8 cellular contexts compared by ENCODE assay signal in genomic region chr12:88142610-88142991, GRCh38. TPM values are rescaled to one million over a fixed set of nuclear protein-coding genes. Genes with fewer than 3 reads are reported as not detected.
DNase-seq lines count a peak whose midpoint lies in the region; ATAC-seq lines count a peak whose summit lies in the region.

No MANE protein-coding gene starts in this region.

- in situ Hi-C loops in KBM-7 (cut with MboI; ENCODE audit: low pct_unique_long_range_greater_than_20kb, low sequenced_read_pairs) = loop anchor here (25.0 kb wide), 1 partner anchor 845 kb away; no protein-coding TSS in a partner anchor

- H3K27me3 Mint-ChIP-seq in activated T-cell treated with anti-CD3 and anti-CD28 coated beads, Interleukin-2, amount 50 U/mL, for 4 hours (ENCODE audit: low read depth) = no peaks in the 10 kb centered on the region

- no peaks in the 10 kb centered on the region for H3K9me3 ChIP-seq in BLaER1 treated with 17β-estradiol and CSF1 and Interleukin-3, amounts not matched to agents 10 nM and 100 nM (replicated peaks in 1 of 11)

- peaks cover 15 to 31% (median 22%) of the 10 kb centered on the region in 10 experiments for H3K4me1 ChIP-seq in BLaER1 treated with 17β-estradiol and CSF1 and Interleukin-3, amounts not matched to agents 10 nM and 100 nM

- peak overlapping the region; percentile 93 for H3K4me3 Mint-ChIP-seq in activated T-cell treated with anti-CD3 and anti-CD28 coated beads, Interleukin-2, amount 50 U/mL, for 4 hours

- H3K36me3 Mint-ChIP-seq in activated T-cell treated with anti-CD3 and anti-CD28 coated beads, Interleukin-2, amount 50 U/mL, for 4 hours (ENCODE audit: insufficient read depth) = peaks cover 6% of the 10 kb centered on the region

- peak overlapping the region; percentile 68 to 87 (median 78) for H3K4me3 ChIP-seq in BLaER1 treated with 17β-estradiol and CSF1 and Interleukin-3, amounts not matched to agents 10 nM and 100 nM

- no peaks in the 10 kb centered on the region for H3K9me3 Mint-ChIP-seq in activated T-cell treated with anti-CD3 and anti-CD28 coated beads, Interleukin-2, amount 50 U/mL, for 4 hours

- intact Hi-C loops in posterior cingulate gyrus (cut with DNase I) = loop anchor here (5.0 to 10.0 kb wide), 4 partner anchors 105 to 1385 kb away; partner anchors contain the start of gene POC1B

- peaks cover 2 to 17% (median 6%) of the 10 kb centered on the region in 11 experiments; a peak in 11 of 22 replicates for H3K36me3 ChIP-seq in BLaER1 treated with 17β-estradiol and CSF1 and Interleukin-3, amounts not matched to agents 10 nM and 100 nM

- peak overlapping the region; percentile 38 to 84 (median 77); a peak in 21 of 22 replicates for H3K27ac ChIP-seq in BLaER1 treated with 17β-estradiol and CSF1 and Interleukin-3, amounts not matched to agents 10 nM and 100 nM

- ATAC-seq in GM21528 (IDR thresholded peaks at IDR 0.05; ENCODE audit: low FRiP score, unreplicated experiment) = peak; percentile 12
- ATAC-seq in activated T-cell treated with anti-CD3 and anti-CD28 coated beads, Interleukin-2, amount 50 U/mL, for 4 hours = peak; percentile 0 to 3

- no peaks in the 10 kb centered on the region for H3K27me3 ChIP-seq in BLaER1 treated with 17β-estradiol and CSF1 and Interleukin-3, amounts not matched to agents 10 nM and 100 nM

- DNase-seq in NCI-H146 (lab: John Stamatoyannopoulos, UW) (peak; percentile 60), glomerular visceral epithelial cell (ENCODE audit: extremely low spot score) (peak; percentile 2), posterior cingulate gyrus (peak in 6 of 10 donors; percentile 13 to 85 (median 26)), AG20443 (ENCODE audit: low spot score) (no peak), KBM-7 (no peak)
- DNase-seq in activated T-cell treated with anti-CD3 and anti-CD28 coated beads, Interleukin-2, amount 50 U/mL, for 4 hours = peak; percentile 6

- peak overlapping the region; percentile 71 to 88 (median 85) for H3K9ac ChIP-seq in BLaER1 treated with 17β-estradiol and CSF1 and Interleukin-3, amounts not matched to agents 10 nM and 100 nM

- H3K4me1 Mint-ChIP-seq in activated T-cell treated with anti-CD3 and anti-CD28 coated beads, Interleukin-2, amount 50 U/mL, for 4 hours (ENCODE audit: low read depth) = peaks cover 31% of the 10 kb centered on the region

- no peaks in the 10 kb centered on the region; a peak in 2 of 22 replicates for H4K20me1 ChIP-seq in BLaER1 treated with 17β-estradiol and CSF1 and Interleukin-3, amounts not matched to agents 10 nM and 100 nM

- peak overlapping the region; percentile 79 to 99 (median 92) for H3K4me2 ChIP-seq in BLaER1 treated with 17β-estradiol and CSF1 and Interleukin-3, amounts not matched to agents 10 nM and 100 nM

RNA-seq across cellular contexts. Expression of gene TMTC3, which starts 0.5 kb away (rescaled TPM):
- total RNA-seq in activated T-cell treated with anti-CD3 and anti-CD28 coated beads, Interleukin-2, amount 50 U/mL, for 4 hours = 1 to 10 TPM; 7.5 to 7.7 (median 7.5) TPM

RNA-seq across cellular contexts. Expression of gene CEP290, which starts 0.7 kb away (rescaled TPM):
- total RNA-seq in activated T-cell treated with anti-CD3 and anti-CD28 coated beads, Interleukin-2, amount 50 U/mL, for 4 hours = 10 to 100 TPM; 15.1 to 16.0 (median 15.8) TPM

Comparison
In these comparisons a context has a peak if more than half of its experiments do, and no peak if none do; other contexts are left out.
1. DNase-seq: peak in NCI-H146 (single experiment), activated T-cell treated with anti-CD3 and anti-CD28 coated beads, Interleukin-2, amount 50 U/mL, for 4 hours (single experiment), glomerular visceral epithelial cell (single experiment) and posterior cingulate gyrus (6 of 10); none in AG20443 (single experiment) and KBM-7 (single experiment).